In the genomic region with DNA sequence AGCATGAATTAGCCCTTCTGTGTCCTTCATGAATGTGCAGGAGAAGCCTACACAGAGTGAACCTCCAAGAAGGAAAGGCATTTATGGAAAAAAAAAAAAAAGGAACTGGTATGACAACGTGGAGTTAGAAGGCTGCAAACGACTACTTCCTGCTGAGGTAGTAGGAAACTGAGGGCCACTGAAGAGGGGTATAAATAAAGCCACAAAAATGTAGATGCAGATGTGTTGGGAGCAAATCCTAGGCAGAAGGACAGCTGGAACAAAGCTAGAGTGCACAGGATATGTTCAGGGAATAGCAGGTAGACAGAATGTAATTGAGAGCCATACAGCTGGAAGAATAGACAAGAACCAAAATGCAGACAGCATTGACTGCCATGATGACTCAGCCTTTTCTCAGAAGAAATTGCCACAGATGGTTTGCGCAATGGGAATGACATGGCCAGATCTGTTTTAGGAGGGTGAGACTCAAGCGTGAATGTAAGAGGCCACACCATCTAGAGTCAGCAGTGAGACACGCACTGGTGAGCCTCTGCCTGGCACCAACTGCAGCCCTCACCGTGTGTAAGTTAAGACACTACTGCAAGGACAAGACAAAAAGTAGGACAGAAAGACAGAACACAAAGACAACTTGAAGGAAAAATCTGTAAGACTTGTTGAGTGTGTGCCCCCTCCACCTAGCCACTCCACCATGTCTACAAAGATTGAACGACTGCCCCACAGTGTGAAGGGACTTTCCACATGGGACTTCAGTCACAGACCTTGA, we compare ENCODE assay signal across 1 cellular context.
TF ChIP-seq lines count a peak whose summit lies in the region.

No MANE protein-coding gene starts in this region.

TF ChIP-seq in A549, 52 proteins besides CTCF, POLR2A, EP300 and RAD21 (continued from another document):
- TF ChIP-seq, protein P1, sequence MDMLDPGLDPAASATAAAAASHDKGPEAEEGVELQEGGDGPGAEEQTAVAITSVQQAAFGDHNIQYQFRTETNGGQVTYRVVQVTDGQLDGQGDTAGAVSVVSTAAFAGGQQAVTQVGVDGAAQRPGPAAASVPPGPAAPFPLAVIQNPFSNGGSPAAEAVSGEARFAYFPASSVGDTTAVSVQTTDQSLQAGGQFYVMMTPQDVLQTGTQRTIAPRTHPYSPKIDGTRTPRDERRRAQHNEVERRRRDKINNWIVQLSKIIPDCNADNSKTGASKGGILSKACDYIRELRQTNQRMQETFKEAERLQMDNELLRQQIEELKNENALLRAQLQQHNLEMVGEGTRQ (IDR thresholded peaks at IDR 0.05), result no peak
- TF ChIP-seq RFX5 (IDR thresholded peaks at IDR 0.05) (no peak), HOXB13 (CRISPR knock-in tag; IDR thresholded peaks at IDR 0.05; ENCODE audit: low read depth) (peak; percentile 79; the same call in 1 of the 2 replicates), GATA3 (IDR thresholded peaks at IDR 0.05; ENCODE audit: borderline replicate concordance) (peak; percentile 64; the same call in 1 of the 2 replicates), CHD2 (IDR thresholded peaks at IDR 0.05; ENCODE audit: low read length, partially characterized antibody) (no peak), KDM5A (IDR thresholded peaks at IDR 0.05) (no peak), ESRRA (IDR thresholded peaks at IDR 0.05; ENCODE audit: borderline replicate concordance, low read length) (no peak), PHF8 (IDR thresholded peaks at IDR 0.05; ENCODE audit: borderline replicate concordance, low read depth) (no peak), FOSL2 (IDR thresholded peaks at IDR 0.05) (peak; percentile 60; the same call in 1 of the 2 replicates), FOSL2 (CRISPR knock-in tag; IDR thresholded peaks at IDR 0.05) (peak; percentile 88), NR3C1 (IDR thresholded peaks at IDR 0.05) (no peak), FOXS1 (CRISPR knock-in tag; IDR thresholded peaks at IDR 0.05) (no peak), CHD4 (IDR thresholded peaks at IDR 0.05; ENCODE audit: borderline replicate concordance) (no peak), MAFK (IDR thresholded peaks at IDR 0.05; ENCODE audit: partially characterized antibody) (peak; percentile 100), BHLHE40 (IDR thresholded peaks at IDR 0.05; ENCODE audit: low read depth, low read length) (no peak), NFE2L2 (conservative IDR thresholded peaks at IDR 0.05; ENCODE audit: low read length) (peak; percentile 98), JUN (IDR thresholded peaks at IDR 0.05) (peak in 1 of 2 experiments; percentile 82; a peak in 4 of 5 replicates), JUNB (IDR thresholded peaks at IDR 0.05) (peak; percentile 60), ZSCAN20 (CRISPR knock-in tag; IDR thresholded peaks at IDR 0.05) (peak; percentile 71; the same call in 1 of the 2 replicates)
- TF ChIP-seq, protein P2, sequence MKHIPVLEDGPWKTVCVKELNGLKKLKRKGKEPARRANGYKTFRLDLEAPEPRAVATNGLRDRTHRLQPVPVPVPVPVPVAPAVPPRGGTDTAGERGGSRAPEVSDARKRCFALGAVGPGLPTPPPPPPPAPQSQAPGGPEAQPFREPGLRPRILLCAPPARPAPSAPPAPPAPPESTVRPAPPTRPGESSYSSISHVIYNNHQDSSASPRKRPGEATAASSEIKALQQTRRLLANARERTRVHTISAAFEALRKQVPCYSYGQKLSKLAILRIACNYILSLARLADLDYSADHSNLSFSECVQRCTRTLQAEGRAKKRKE (CRISPR knock-in tag; IDR thresholded peaks at IDR 0.05; ENCODE audit: low read depth), result peak; percentile 58; the same call in 1 of the 2 replicates
- TF ChIP-seq, protein P3, sequence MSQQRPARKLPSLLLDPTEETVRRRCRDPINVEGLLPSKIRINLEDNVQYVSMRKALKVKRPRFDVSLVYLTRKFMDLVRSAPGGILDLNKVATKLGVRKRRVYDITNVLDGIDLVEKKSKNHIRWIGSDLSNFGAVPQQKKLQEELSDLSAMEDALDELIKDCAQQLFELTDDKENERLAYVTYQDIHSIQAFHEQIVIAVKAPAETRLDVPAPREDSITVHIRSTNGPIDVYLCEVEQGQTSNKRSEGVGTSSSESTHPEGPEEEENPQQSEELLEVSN (IDR thresholded peaks at IDR 0.05; ENCODE audit: borderline replicate concordance, low read depth), result peak; percentile 43; the same call in 1 of the 2 replicates
- TF ChIP-seq, protein P4, sequence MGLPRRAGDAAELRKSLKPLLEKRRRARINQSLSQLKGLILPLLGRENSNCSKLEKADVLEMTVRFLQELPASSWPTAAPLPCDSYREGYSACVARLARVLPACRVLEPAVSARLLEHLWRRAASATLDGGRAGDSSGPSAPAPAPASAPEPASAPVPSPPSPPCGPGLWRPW (IDR thresholded peaks at IDR 0.05), result peak; percentile 94
- TF ChIP-seq, protein P5, sequence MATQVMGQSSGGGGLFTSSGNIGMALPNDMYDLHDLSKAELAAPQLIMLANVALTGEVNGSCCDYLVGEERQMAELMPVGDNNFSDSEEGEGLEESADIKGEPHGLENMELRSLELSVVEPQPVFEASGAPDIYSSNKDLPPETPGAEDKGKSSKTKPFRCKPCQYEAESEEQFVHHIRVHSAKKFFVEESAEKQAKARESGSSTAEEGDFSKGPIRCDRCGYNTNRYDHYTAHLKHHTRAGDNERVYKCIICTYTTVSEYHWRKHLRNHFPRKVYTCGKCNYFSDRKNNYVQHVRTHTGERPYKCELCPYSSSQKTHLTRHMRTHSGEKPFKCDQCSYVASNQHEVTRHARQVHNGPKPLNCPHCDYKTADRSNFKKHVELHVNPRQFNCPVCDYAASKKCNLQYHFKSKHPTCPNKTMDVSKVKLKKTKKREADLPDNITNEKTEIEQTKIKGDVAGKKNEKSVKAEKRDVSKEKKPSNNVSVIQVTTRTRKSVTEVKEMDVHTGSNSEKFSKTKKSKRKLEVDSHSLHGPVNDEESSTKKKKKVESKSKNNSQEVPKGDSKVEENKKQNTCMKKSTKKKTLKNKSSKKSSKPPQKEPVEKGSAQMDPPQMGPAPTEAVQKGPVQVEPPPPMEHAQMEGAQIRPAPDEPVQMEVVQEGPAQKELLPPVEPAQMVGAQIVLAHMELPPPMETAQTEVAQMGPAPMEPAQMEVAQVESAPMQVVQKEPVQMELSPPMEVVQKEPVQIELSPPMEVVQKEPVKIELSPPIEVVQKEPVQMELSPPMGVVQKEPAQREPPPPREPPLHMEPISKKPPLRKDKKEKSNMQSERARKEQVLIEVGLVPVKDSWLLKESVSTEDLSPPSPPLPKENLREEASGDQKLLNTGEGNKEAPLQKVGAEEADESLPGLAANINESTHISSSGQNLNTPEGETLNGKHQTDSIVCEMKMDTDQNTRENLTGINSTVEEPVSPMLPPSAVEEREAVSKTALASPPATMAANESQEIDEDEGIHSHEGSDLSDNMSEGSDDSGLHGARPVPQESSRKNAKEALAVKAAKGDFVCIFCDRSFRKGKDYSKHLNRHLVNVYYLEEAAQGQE (IDR thresholded peaks at IDR 0.05), result no peak
